ENCODE assay signal across 22 cellular contexts in the genomic region with DNA sequence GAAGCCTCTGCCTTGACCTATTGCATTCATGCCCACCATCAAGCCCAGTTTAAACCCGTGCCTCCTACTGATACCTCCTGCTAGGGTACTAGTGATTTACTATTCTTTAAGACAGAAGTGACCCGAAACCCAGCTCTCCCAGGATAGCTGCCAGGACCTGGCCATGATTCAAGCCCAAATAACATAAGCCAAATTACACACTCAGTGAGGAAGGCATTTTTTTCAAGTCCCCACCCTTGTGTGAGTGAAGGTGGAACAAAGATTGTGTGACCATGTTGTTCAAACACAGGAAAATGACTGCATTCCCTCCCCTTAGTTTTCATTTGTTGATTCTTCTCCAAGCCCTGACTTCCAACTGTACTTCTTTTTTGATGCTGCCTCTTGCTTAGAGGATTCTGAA. TPM values are rescaled to one million over a fixed set of nuclear protein-coding genes. Genes with fewer than 3 reads are reported as not detected.
DNase-seq lines count a peak whose midpoint lies in the region; ATAC-seq, FAIRE-seq and TF ChIP-seq lines count a peak whose summit lies in the region.
"Had no signal": no experiment of that assay in that cellular context is flagged by ENCODE, and none has a peak within 500 bp of the region (broad histone marks: within the 10 kb centered on the region; RNA-seq: fewer than 3 reads in every experiment).

No MANE protein-coding gene starts in this region.

- no TSS peak for BruUV-seq in HepG2 (replicated peaks; lab: Mats Ljungman, UMichigan)

- peak overlapping the region; percentile 57 for H2AFZ ChIP-seq in HepG2 (ENCODE audit: low read length)

- H3K4me3 ChIP-seq in HepG2 (replicated peaks in 1 of 3; ENCODE audit: insufficient read depth in 1 of 3, low read depth in 2 of 3, low read length in 3 of 3) (no peak overlapping the region), right lobe of liver (no peak overlapping the region), epithelial cell of esophagus (ENCODE audit: low read length) (no peak overlapping the region), mucosa of rectum (ENCODE audit: low read length in 2 of 2) (peak overlapping the region; percentile 9 to 30)
- H3K4me3 ChIP-seq: heart left ventricle had no signal

- POLR2A ChIA-PET in HepG2 (lab: Yijun Ruan, JAX) = no interaction called here

- H3K4me2 ChIP-seq in HepG2 (ENCODE audit: low read depth, low read length) = 0 out of 2 replicates have a peak overlapping the region, but pooled peaks have one; percentile 14

- TF ChIP-seq CTCF in HepG2 (CRISPR knock-in tag; IDR thresholded peaks at IDR 0.05) (no peak), right lobe of liver (IDR thresholded peaks at IDR 0.05) (no peak), epithelial cell of esophagus (IDR thresholded peaks at IDR 0.05; ENCODE audit: insufficient read depth, low read depth, low read length, missing control alignments) (no peak)

- H3K27me3 ChIP-seq in HepG2 (ENCODE audit: control insufficient read depth in 1 of 2, insufficient read depth in 2 of 2, low read length in 2 of 2) (no peaks in the 10 kb centered on the region; a peak in 2 of 5 replicates), right lobe of liver (no peaks in the 10 kb centered on the region), mucosa of rectum (ENCODE audit: control insufficient read depth in 2 of 2, insufficient read depth in 2 of 2, low read length in 2 of 2) (no peaks in the 10 kb centered on the region)
- H3K27me3 ChIP-seq: brain microvascular endothelial cell had no signal

- peaks cover 9% of the 10 kb centered on the region for H3K79me2 ChIP-seq in HepG2 (ENCODE audit: insufficient read depth, low read length)

- TF ChIP-seq RAD21 in HepG2 (CRISPR knock-in tag; IDR thresholded peaks at IDR 0.05) = no peak

- H3K27ac ChIP-seq in HepG2 (ENCODE audit: extremely low read length, insufficient read depth, low read length) (no peak overlapping the region), right lobe of liver (no peak overlapping the region), mucosa of rectum (ENCODE audit: low read depth in 2 of 2, low read length in 2 of 2) (peak overlapping the region; percentile 61 to 69)
- H3K27ac ChIP-seq: brain microvascular endothelial cell, heart left ventricle had no signal

- 17% methylated on average over 2 of the region's 2 CpGs for WGBS in HepG2 (ENCODE audit: low lambda C conversion rate)
- WGBS in right lobe of liver (ENCODE audit: insufficient coverage, low coverage, low lambda C conversion rate, missing lambda C conversion rate) = 61% methylated on average over 2 of the region's 2 CpGs

- intact Hi-C loops in HepG2 (cut with micrococcal nuclease; ENCODE audit: unreplicated experiment) = loop anchor here (10.0 kb wide), 1 partner anchor 129 kb away; no protein-coding TSS in a partner anchor
- intact Hi-C loops in right lobe of liver (cut with DNase I) = no loop called here

- TF ChIP-seq POLR2A in HepG2 (IDR thresholded peaks at IDR 0.05; ENCODE audit: insufficient read depth in 1 of 2, low read depth in 2 of 2, low read length in 2 of 2) = no peak
- no peak for TF ChIP-seq POLR2A in right lobe of liver (IDR thresholded peaks at IDR 0.05)

- DNase-seq in HepG2 (ENCODE audit: low spot score) (no peak), right lobe of liver (no peak), epithelial cell of esophagus (ENCODE audit: low read depth) (peak; percentile 54)
- no peak for DNase-seq in stimulated activated naive CD4-positive, alpha-beta T cell treated with Interleukin-2 at 50 U/mL for 16 hours (lab: John Stamatoyannopoulos, UW)
- DNase-seq: activated CD4-positive, alpha-beta T cell treated with anti-CD3 and anti-CD28 coated beads, Interleukin-2, amount 50 U/mL, for 4 hours; activated effector memory CD4-positive, alpha-beta T cell treated with anti-CD3 and anti-CD28 coated beads, Interleukin-2, amount 50 U/mL, for 16 hours; brain microvascular endothelial cell; cortex of kidney; endodermal cell; GOT3; heart left ventricle; MM.1S; NCI-H1436 treated with DMSO at 0.1 percent for 48 hours; NCI-H524; stimulated activated CD4-positive, alpha-beta T cell treated with anti-CD3 and anti-CD28 coated beads, Interleukin-4, amount 100 ng/mL, for 4 hours; trophoblast cell had no signal

- in situ Hi-C loops in HepG2 (cut with HindIII; ENCODE audit: extremely low pct_ligation_motif_present, low pct_unique_long_range_greater_than_20kb) = no loop called here

- FAIRE-seq in HepG2 (lab: Jason Lieb, UNC) = no peak

- CTCF ChIA-PET in HepG2 (lab: Yijun Ruan, JAX; ENCODE audit: low intra/inter-chr PET ratio, low total read pairs) = no interaction called here

- H4K20me1 ChIP-seq in HepG2 (ENCODE audit: insufficient read depth, low read length) = no peaks in the 10 kb centered on the region

- H3K9ac ChIP-seq in HepG2 (ENCODE audit: insufficient read depth, low read depth, low read length) = no peak overlapping the region
- H3K9ac ChIP-seq in mucosa of rectum (ENCODE audit: low read depth in 1 of 2, low read length in 2 of 2) = peak overlapping the region in 1 of 2 donors; percentile 4

- ATAC-seq in HepG2 (no peak), right lobe of liver (no peak), HG02970 (IDR thresholded peaks at IDR 0.05; ENCODE audit: low FRiP score, unreplicated experiment) (no peak), HG03095 (IDR thresholded peaks at IDR 0.05; ENCODE audit: unreplicated experiment) (no peak), HG02973 (IDR thresholded peaks at IDR 0.05; ENCODE audit: unreplicated experiment) (no peak)
- ATAC-seq: heart left ventricle, left lobe of liver, SK-N-SH treated with all-trans-retinoic acid at 6 μM for 48 hours had no signal

- TF ChIP-seq EP300 in HepG2 (IDR thresholded peaks at IDR 0.05; ENCODE audit: low read depth in 2 of 2, low read length in 2 of 2) = no peak
- no peak for TF ChIP-seq EP300 in HepG2 (CRISPR knock-in tag; IDR thresholded peaks at IDR 0.05; ENCODE audit: borderline replicate concordance)

- H3K4me1 ChIP-seq in HepG2 (ENCODE audit: insufficient read depth, low read length) (peaks cover 16% of the 10 kb centered on the region), right lobe of liver (peaks cover 0 to 7% (median under 1%) of the 10 kb centered on the region in 4 donors), mucosa of rectum (ENCODE audit: control insufficient read depth in 2 of 2, insufficient read depth in 2 of 2, low read length in 2 of 2) (peaks cover 13 to 15% of the 10 kb centered on the region in 2 donors)

- H3K9me3 ChIP-seq in HepG2 (ENCODE audit: low read length) = no peaks in the 10 kb centered on the region
- no peaks in the 10 kb centered on the region for H3K9me3 ChIP-seq in right lobe of liver
- no peaks in the 10 kb centered on the region for H3K9me3 ChIP-seq in mucosa of rectum (ENCODE audit: control insufficient read depth in 2 of 2, low read length in 2 of 2)
- H3K9me3 ChIP-seq: heart left ventricle had no signal

- H3K36me3 ChIP-seq in HepG2 (replicated peaks in 1 of 2; ENCODE audit: control insufficient read depth in 1 of 2, insufficient read depth in 2 of 2, low read length in 2 of 2) (no peaks in the 10 kb centered on the region), right lobe of liver (no peaks in the 10 kb centered on the region), mucosa of rectum (ENCODE audit: control insufficient read depth in 2 of 2, insufficient read depth in 2 of 2, low read length in 2 of 2) (no peaks in the 10 kb centered on the region)
- H3K36me3 ChIP-seq: brain microvascular endothelial cell, heart left ventricle had no signal

RNA-seq across cellular contexts. Expression of a gene that starts 3.7 kb away (rescaled TPM):
- total RNA-seq in HepG2 (2016; rRNA removed; fragmentation: Illumina TruSeq; extraction: Trizol) (15.1 and 15.7 TPM in 2 replicates), right lobe of liver (10 to 100 TPM in 2 of 6 experiments, 1 to 10 TPM in 4; 5.6 to 13.0 (median 7.9) TPM)
- 5.6 TPM in 2 replicates for total RNA-seq in HepG2 (2016; cell fraction: cytosol; rRNA removed; fragmentation: Illumina TruSeq; extraction: Trizol; ENCODE audit: low read depth)
- 14.2 and 17.1 TPM in 2 replicates for total RNA-seq in HepG2 (2016; cell fraction: insoluble cytoplasmic fraction; rRNA removed; fragmentation: Illumina TruSeq; extraction: Trizol)
- total RNA-seq in HepG2 (2016; cell fraction: membrane; rRNA removed; fragmentation: Illumina TruSeq; extraction: Trizol) = 9.9 and 11.0 TPM in 2 replicates
- total RNA-seq in HepG2 (2016; cell fraction: nucleus; rRNA removed; fragmentation: Illumina TruSeq; extraction: Trizol) = 14.2 and 14.6 TPM in 2 replicates
- 5.1 and 5.2 TPM in 2 replicates for polyA plus RNA-seq in HepG2 (2011; rRNA removed)
- polyA plus RNA-seq in HepG2 (2011; cell fraction: cytosol; rRNA removed) = 4.1 and 6.7 TPM in 2 replicates
- 3.2 and 4.8 TPM in 2 replicates for polyA plus RNA-seq in HepG2 (2011; cell fraction: nucleus; rRNA removed)
- 6.8 and 9.0 TPM in 2 replicates for polyA plus RNA-seq in HepG2 (2012)
- 1.7 TPM in 2 replicates for polyA plus RNA-seq in HepG2 (2016; cell fraction: cytosol; fragmentation: Illumina TruSeq; extraction: Trizol; ENCODE audit: low read depth)
- 11.6 and 14.7 TPM in 2 replicates for polyA plus RNA-seq in HepG2 (2016; cell fraction: insoluble cytoplasmic fraction; fragmentation: Illumina TruSeq; extraction: Trizol; ENCODE audit: low read depth)
- 4.8 and 5.6 TPM in 2 replicates for polyA plus RNA-seq in HepG2 (2016; cell fraction: membrane; fragmentation: Illumina TruSeq; extraction: Trizol; ENCODE audit: low read depth)
- polyA plus RNA-seq in HepG2 (2016; cell fraction: nucleus; fragmentation: Illumina TruSeq; extraction: Trizol; ENCODE audit: insufficient read depth, low read depth) = 11.1 and 13.7 TPM in 2 replicates
- 7.1 and 8.0 TPM in 2 replicates for polyA minus RNA-seq in HepG2 (2011; rRNA and poly(A)+ RNA removed; ENCODE audit: low replicate concordance)
- 5.6 and 6.2 TPM in 2 replicates for polyA minus RNA-seq in HepG2 (2011; cell fraction: cytosol; rRNA and poly(A)+ RNA removed)
- polyA minus RNA-seq in HepG2 (2011; cell fraction: nucleus; rRNA and poly(A)+ RNA removed) = 16.0 and 22.3 TPM in 2 replicates

RNA-seq across cellular contexts. Expression of a gene that starts 3.7 kb away (rescaled TPM):
- total RNA-seq in HepG2 (2016; rRNA removed; fragmentation: Illumina TruSeq; extraction: Trizol) = 48.2 and 52.3 TPM in 2 replicates
- 36.6 and 51.2 TPM in 2 replicates for total RNA-seq in HepG2 (2016; cell fraction: cytosol; rRNA removed; fragmentation: Illumina TruSeq; extraction: Trizol; ENCODE audit: low read depth)
- total RNA-seq in HepG2 (2016; cell fraction: insoluble cytoplasmic fraction; rRNA removed; fragmentation: Illumina TruSeq; extraction: Trizol) = 45.3 and 47.5 TPM in 2 replicates
- 62.1 and 71.3 TPM in 2 replicates for total RNA-seq in HepG2 (2016; cell fraction: membrane; rRNA removed; fragmentation: Illumina TruSeq; extraction: Trizol)
- 31.5 and 32.3 TPM in 2 replicates for total RNA-seq in HepG2 (2016; cell fraction: nucleus; rRNA removed; fragmentation: Illumina TruSeq; extraction: Trizol)
- polyA plus RNA-seq in HepG2 (2011; rRNA removed) = 20.3 and 22.2 TPM in 2 replicates
- 18.4 and 26.3 TPM in 2 replicates for polyA plus RNA-seq in HepG2 (2011; cell fraction: cytosol; rRNA removed)
- polyA plus RNA-seq in HepG2 (2011; cell fraction: nucleus; rRNA removed) = 4.6 and 8.3 TPM in 2 replicates
- polyA plus RNA-seq in HepG2 (2012) = 22.3 and 28.9 TPM in 2 replicates
- polyA plus RNA-seq in HepG2 (2016; cell fraction: cytosol; fragmentation: Illumina TruSeq; extraction: Trizol; ENCODE audit: low read depth) = 38.8 and 59.8 TPM in 2 replicates
- polyA plus RNA-seq in HepG2 (2016; cell fraction: insoluble cytoplasmic fraction; fragmentation: Illumina TruSeq; extraction: Trizol; ENCODE audit: low read depth) = 50.0 and 52.2 TPM in 2 replicates
- 54.0 and 63.3 TPM in 2 replicates for polyA plus RNA-seq in HepG2 (2016; cell fraction: membrane; fragmentation: Illumina TruSeq; extraction: Trizol; ENCODE audit: low read depth)
- 39.0 and 48.6 TPM in 2 replicates for polyA plus RNA-seq in HepG2 (2016; cell fraction: nucleus; fragmentation: Illumina TruSeq; extraction: Trizol; ENCODE audit: insufficient read depth, low read depth)
- polyA minus RNA-seq in HepG2 (2011; rRNA and poly(A)+ RNA removed; ENCODE audit: low replicate concordance) = 1.6 and 3.4 TPM in 2 replicates
- 1.8 and 3.4 TPM in 2 replicates for polyA minus RNA-seq in HepG2 (2011; cell fraction: cytosol; rRNA and poly(A)+ RNA removed)
- 4.8 and 5.1 TPM in 2 replicates for polyA minus RNA-seq in HepG2 (2011; cell fraction: nucleus; rRNA and poly(A)+ RNA removed)
- total RNA-seq in right lobe of liver = 10 to 100 TPM in 1 of 6 experiments, 1 to 10 TPM in 5; 5.1 to 10.6 (median 6.6) TPM

Comparison
In these comparisons a context has a peak if more than half of its experiments do, and no peak if none do; other contexts are left out.
1. H3K27ac ChIP-seq: peak in mucosa of rectum (2 of 2); none in HepG2 (single experiment) and right lobe of liver (0 of 3).
2. H3K4me3 ChIP-seq: peak in mucosa of rectum (2 of 2); none in HepG2 (0 of 3), right lobe of liver (0 of 3) and epithelial cell of esophagus (single experiment).